Comparison of ENCODE assay signal across 25 cellular contexts in genomic region chr22:20786048-20786447, GRCh38. TPM values are rescaled to one million over a fixed set of nuclear protein-coding genes. Genes with fewer than 3 reads are reported as not detected.
"Had no signal": no experiment of that assay in that cellular context is flagged by ENCODE, and none has a peak within 500 bp of the region (broad histone marks: within the 10 kb centered on the region; RNA-seq: fewer than 3 reads in every experiment).

No MANE protein-coding gene starts in this region.

- H3K9me3 ChIP-seq: ascending aorta, body of pancreas, Peyer's patch had no signal

- H3K4me1 ChIP-seq: ascending aorta had no signal

- H3K4me1 Mint-ChIP-seq: T-helper 17 cell had no signal

- FAIRE-seq: bronchial epithelial cell, TTC549 had no signal

- H3K4me3 Mint-ChIP-seq: activated CD4-positive, alpha-beta T cell treated with anti-CD3 and anti-CD28 coated beads for 36 hours; activated CD8-positive, alpha-beta T cell treated with anti-CD3 and anti-CD28 coated beads for 36 hours; activated naive CD4-positive, alpha-beta T cell treated with anti-CD3 and anti-CD28 coated beads, Interleukin-2, amount 50 U/mL, for 24 hours; activated T-helper 1 cell treated with anti-CD3 and anti-CD28 coated beads, Interleukin-12 subunit alpha, Interleukin-12 subunit beta, Interleukin-2, Interleukin-4 antibody, amounts not matched to agents 30 ng/mL and 10 ng/mL and 1 ng/mL, durations not matched to agents 14 hours and 24 hours and 36 hours; T-helper 17 cell had no signal

- ATAC-seq: activated CD4-positive, alpha-beta T cell treated with anti-CD3 and anti-CD28 coated beads for 36 hours; activated CD8-positive, alpha-beta T cell treated with anti-CD3 and anti-CD28 coated beads for 36 hours; T-helper 17 cell had no signal

- H3K27me3 ChIP-seq: ascending aorta, body of pancreas, Peyer's patch had no signal

- DNase-seq: activated CD4-positive, alpha-beta T cell treated with anti-CD3 and anti-CD28 coated beads for 36 hours; activated CD4-positive, CD25-positive, alpha-beta regulatory T cell; activated CD8-positive, alpha-beta memory T cell treated with anti-CD3 and anti-CD28 coated beads, Interleukin-2, amount 50 U/mL, for 4 hours; activated CD8-positive, alpha-beta T cell treated with anti-CD3 and anti-CD28 coated beads for 36 hours; activated effector memory CD4-positive, alpha-beta T cell treated with Interleukin-2 at 50 U/mL for 16 hours; activated naive CD4-positive, alpha-beta T cell; Karpas-422; MM.1S; NCI-H1105; NCI-H1436; NCI-H1694 treated with DMSO at 0.1 percent for 48 hours; NCI-H510A treated with DMSO at 0.1 percent for 48 hours; NCI-H69; NK-92 treated with Interleukin-12 subunit alpha and Interleukin-12 subunit beta, amount 100 ng/mL, for 24 hours; Peyer's patch; SHP77 treated with DMSO at 0.1 percent for 48 hours; T-helper 17 cell; T-helper 9 cell had no signal

- H3K9me3 Mint-ChIP-seq: activated CD8-positive, alpha-beta T cell treated with anti-CD3 and anti-CD28 coated beads for 36 hours; activated naive CD4-positive, alpha-beta T cell treated with anti-CD3 and anti-CD28 coated beads, Interleukin-2, amount 50 U/mL, for 24 hours; activated T-helper 1 cell treated with anti-CD3 and anti-CD28 coated beads, Interleukin-12 subunit alpha, Interleukin-12 subunit beta, Interleukin-2, Interleukin-4 antibody, amounts not matched to agents 30 ng/mL and 10 ng/mL and 1 ng/mL, durations not matched to agents 14 hours and 24 hours and 36 hours had no signal

- H3K27me3 Mint-ChIP-seq: activated CD4-positive, alpha-beta T cell treated with anti-CD3 and anti-CD28 coated beads for 36 hours; activated CD8-positive, alpha-beta T cell treated with anti-CD3 and anti-CD28 coated beads for 36 hours; activated naive CD4-positive, alpha-beta T cell treated with anti-CD3 and anti-CD28 coated beads, Interleukin-2, amount 50 U/mL, for 24 hours; T-helper 17 cell had no signal

- H3K4me3 ChIP-seq: ascending aorta, body of pancreas, Peyer's patch had no signal

- H3K27ac ChIP-seq: ascending aorta, body of pancreas, Peyer's patch, RWPE1 had no signal

- H3K27ac Mint-ChIP-seq: activated CD4-positive, alpha-beta T cell treated with anti-CD3 and anti-CD28 coated beads for 36 hours; activated CD8-positive, alpha-beta T cell treated with anti-CD3 and anti-CD28 coated beads for 36 hours; activated naive CD4-positive, alpha-beta T cell treated with anti-CD3 and anti-CD28 coated beads, Interleukin-2, amount 50 U/mL, for 24 hours; activated T-helper 1 cell treated with anti-CD3 and anti-CD28 coated beads, Interleukin-12 subunit alpha, Interleukin-12 subunit beta, Interleukin-2, Interleukin-4 antibody, amounts not matched to agents 30 ng/mL and 10 ng/mL and 1 ng/mL, durations not matched to agents 14 hours and 24 hours and 36 hours; T-helper 17 cell had no signal

RNA-seq across cellular contexts. Expression of gene SERPIND1, which starts 12.1 kb away (rescaled TPM):
- total RNA-seq: activated CD4-positive, alpha-beta T cell treated with anti-CD3 and anti-CD28 coated beads for 36 hours; activated CD8-positive, alpha-beta T cell treated with anti-CD3 and anti-CD28 coated beads for 36 hours; activated T-helper 1 cell treated with anti-CD3 and anti-CD28 coated beads, Interleukin-12 subunit alpha, Interleukin-12 subunit beta, Interleukin-2, Interleukin-4 antibody, amounts not matched to agents 30 ng/mL and 10 ng/mL and 1 ng/mL, durations not matched to agents 14 hours and 24 hours and 36 hours; ascending aorta; body of pancreas; bronchial epithelial cell; Peyer's patch; T-helper 17 cell had no signal
